Comparison of ENCODE assay signal across 25 cellular contexts in genomic region chr9:100282388-100282719, GRCh38.
"Had no signal": no experiment of that assay in that cellular context is flagged by ENCODE, and none has a peak within 500 bp of the region (broad histone marks: within the 10 kb centered on the region; RNA-seq: fewer than 3 reads in every experiment).

No MANE protein-coding gene starts in this region.

- H3K27me3 ChIP-seq: dorsolateral prefrontal cortex, esophagus squamous epithelium, gastrocnemius medialis, heart left ventricle, hepatocyte, left lung had no signal

- H3K27me3 Mint-ChIP-seq: naive B cell had no signal

- H3K4me1 ChIP-seq: esophagus squamous epithelium, gastrocnemius medialis, heart left ventricle, left lung, lower lobe of right lung had no signal

- H3K4me3 Mint-ChIP-seq: immature natural killer cell, mesothelial cell of epicardium, naive B cell had no signal

- H3K4me1 Mint-ChIP-seq: mesothelial cell of epicardium, naive B cell had no signal

- H3K4me3 ChIP-seq: coronary artery, dorsolateral prefrontal cortex, esophagus squamous epithelium, gastrocnemius medialis, heart left ventricle, hepatocyte, left lung, lower lobe of right lung, mucosa of descending colon had no signal

- H3K27ac ChIP-seq: coronary artery, dorsolateral prefrontal cortex, epithelial cell of prostate, esophagus squamous epithelium, gastrocnemius medialis, heart left ventricle, hepatocyte, left lung, lower lobe of right lung had no signal

- H3K4me2 ChIP-seq: hepatocyte had no signal

- ATAC-seq: esophagus mucosa, gastrocnemius medialis, heart left ventricle, left colon, left lung, left ventricle myocardium superior, lower lobe of right lung, mucosa of descending colon had no signal

- H2AFZ ChIP-seq: hepatocyte had no signal

- H3K9me3 Mint-ChIP-seq: immature natural killer cell had no signal

- H3K27ac Mint-ChIP-seq: immature natural killer cell, mesothelial cell of epicardium had no signal

- DNase-seq: dermis blood vessel endothelial cell; dorsolateral prefrontal cortex; effector CD4-positive, alpha-beta T cell; effector memory CD4-positive, alpha-beta T cell; esophagus squamous epithelium; foreskin fibroblast; foreskin melanocyte; gastrocnemius medialis; heart left ventricle; hypothalamus; immature natural killer cell; kidney; kidney glomerular epithelial cell; left colon; left lung; left ventricle myocardium superior; lower lobe of right lung; mesenchymal stem cell; mucosa of descending colon; naive B cell had no signal

- H3K9me3 ChIP-seq: gastrocnemius medialis, left lung, lower lobe of right lung had no signal
